13 cellular contexts compared by ENCODE assay signal in the genomic region with DNA sequence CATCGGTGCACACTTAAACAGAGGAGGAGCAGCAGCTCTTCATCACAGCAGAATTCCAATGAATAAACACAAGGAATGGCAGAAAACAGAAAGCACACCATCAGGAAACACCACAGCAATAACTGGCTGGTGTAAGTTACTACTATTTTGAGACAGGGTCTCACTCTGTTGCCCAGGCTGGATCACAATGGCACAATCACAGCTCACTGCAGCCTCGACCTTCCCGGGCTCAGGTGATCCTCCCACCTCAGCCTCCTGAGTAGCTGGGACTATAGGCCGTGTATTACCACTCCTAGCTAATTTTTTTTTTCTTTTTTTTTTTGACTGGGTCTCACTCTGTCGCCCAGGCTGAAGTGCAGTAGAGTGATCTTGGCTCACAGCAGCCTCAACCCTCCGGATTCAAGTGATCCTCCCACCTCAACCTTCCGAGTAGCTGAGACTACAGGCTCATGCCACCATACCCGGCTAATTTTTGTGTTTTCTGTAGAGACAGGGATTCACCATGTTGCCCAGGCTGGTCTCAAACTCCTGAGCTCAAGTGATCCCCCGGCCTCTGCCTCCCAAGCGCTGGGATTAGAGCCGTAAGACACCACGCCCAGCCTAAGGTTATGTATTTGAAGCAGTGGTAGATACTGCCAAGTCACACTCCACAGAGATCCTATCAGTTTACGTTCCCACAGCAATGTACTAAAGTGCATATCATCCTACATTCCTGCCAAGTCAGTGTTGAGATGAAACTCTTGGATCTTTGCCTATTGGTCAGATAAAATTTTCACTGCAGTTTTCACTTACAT. TPM values are rescaled to one million over a fixed set of nuclear protein-coding genes. Genes with fewer than 3 reads are reported as not detected.
DNase-seq lines count a peak whose midpoint lies in the region; ATAC-seq and TF ChIP-seq lines count a peak whose summit lies in the region.
"Had no signal": no experiment of that assay in that cellular context is flagged by ENCODE, and none has a peak within 500 bp of the region (broad histone marks: within the 10 kb centered on the region; RNA-seq: fewer than 3 reads in every experiment).

No MANE protein-coding gene starts in this region.

- H3K36me3 ChIP-seq in body of pancreas (replicated peaks in 1 of 2; ENCODE audit: insufficient read depth in 1 of 2, low read depth in 2 of 2): no peaks in the 10 kb centered on the region
- H3K36me3 ChIP-seq: neutrophil had no signal

- no peaks in the 10 kb centered on the region for H3K27me3 ChIP-seq in body of pancreas
- H3K27me3 ChIP-seq: neutrophil had no signal

- no peak for TF ChIP-seq CTCF in body of pancreas (IDR thresholded peaks at IDR 0.05)
- TF ChIP-seq CTCF in GM13977 (IDR thresholded peaks at IDR 0.05; ENCODE audit: extremely low read depth, insufficient read depth, missing control alignments): no peak

- no peaks in the 10 kb centered on the region for H3K9me3 ChIP-seq in body of pancreas
- H3K9me3 ChIP-seq: BLaER1 treated with 17β-estradiol and CSF1 and Interleukin-3, amounts not matched to agents 10 nM and 100 nM; neutrophil had no signal

- H3K27ac ChIP-seq in body of pancreas: peak overlapping the region; percentile 79 to 89 (median 86)
- H3K27ac ChIP-seq: BLaER1 treated with 17β-estradiol and CSF1 and Interleukin-3, amounts not matched to agents 10 nM and 100 nM; neutrophil; WERI-Rb-1 had no signal

- H3K27ac Mint-ChIP-seq in stimulated activated naive CD8-positive, alpha-beta T cell treated with anti-CD3 and anti-CD28 coated beads, Interleukin-15, amount 100 ng/mL, for 72 hours: peak overlapping the region in 1 of 2 donors; percentile 19
- H3K27ac Mint-ChIP-seq in activated CD4-positive, alpha-beta T cell treated with anti-CD3 and anti-CD28 coated beads, Interleukin-2, amount 10 ng/mL, durations not matched to agents 7 days and 5 days: no peak overlapping the region
- H3K27ac Mint-ChIP-seq: activated naive CD4-positive, alpha-beta T cell treated with anti-CD3 and anti-CD28 coated beads, Interleukin-2, amount 50 U/mL, for 24 hours had no signal

- in situ Hi-C loops in GM13977 (cut with MboI; ENCODE audit: low pct_unique_long_range_greater_than_20kb, low sequenced_read_pairs, unreplicated experiment): loop anchor here (25.0 kb wide), 1 partner anchor 191 kb away; a partner anchor contains a TSS

- intact Hi-C loops in body of pancreas (cut with DNase I): loop anchor here (10.0 kb wide), 1 partner anchor 178 kb away; no protein-coding TSS in a partner anchor

- no peaks in the 10 kb centered on the region for H3K27me3 Mint-ChIP-seq in stimulated activated naive CD8-positive, alpha-beta T cell treated with anti-CD3 and anti-CD28 coated beads, Interleukin-15, amount 100 ng/mL, for 72 hours
- no peaks in the 10 kb centered on the region for H3K27me3 Mint-ChIP-seq in activated CD4-positive, alpha-beta T cell treated with anti-CD3 and anti-CD28 coated beads, Interleukin-2, amount 10 ng/mL, durations not matched to agents 7 days and 5 days
- H3K27me3 Mint-ChIP-seq: activated naive CD4-positive, alpha-beta T cell treated with anti-CD3 and anti-CD28 coated beads, Interleukin-2, amount 50 U/mL, for 24 hours had no signal

- CTCF ChIA-PET in activated CD4-positive, alpha-beta T cell treated with anti-CD3 and anti-CD28 coated beads, Interleukin-2, amount 10 ng/mL, durations not matched to agents 7 days and 5 days (lab: Charles Lee): interaction anchor here (1.0 kb wide), 1 partner anchor 85 kb away, joined by 4 read pairs; a partner anchor contains a TSS

- no peak overlapping the region for H3K4me3 Mint-ChIP-seq in stimulated activated naive CD8-positive, alpha-beta T cell treated with anti-CD3 and anti-CD28 coated beads, Interleukin-15, amount 100 ng/mL, for 72 hours
- no peak overlapping the region for H3K4me3 Mint-ChIP-seq in activated CD4-positive, alpha-beta T cell treated with anti-CD3 and anti-CD28 coated beads, Interleukin-2, amount 10 ng/mL, durations not matched to agents 7 days and 5 days
- H3K4me3 Mint-ChIP-seq: activated naive CD4-positive, alpha-beta T cell treated with anti-CD3 and anti-CD28 coated beads, Interleukin-2, amount 50 U/mL, for 24 hours had no signal

- no peak for TF ChIP-seq POLR2A in body of pancreas (IDR thresholded peaks at IDR 0.05)

- DNase-seq in A172 (ENCODE audit: low spot score) (peak; percentile 87), HUDEP-2 (lab: John Stamatoyannopoulos, UW; ENCODE audit: unreplicated experiment in 76 of 76) (peak in 60 of 76 experiments; percentile 7 to 82 (median 52)), body of pancreas (no peak), kidney tubule cell (ENCODE audit: low spot score) (peak; percentile 43), GM13977 (ENCODE audit: low spot score) (no peak)
- no peak for DNase-seq in stimulated activated naive CD8-positive, alpha-beta T cell treated with anti-CD3 and anti-CD28 coated beads, Interleukin-15, amount 100 ng/mL, for 72 hours
- no peak for DNase-seq in activated CD4-positive, alpha-beta T cell treated with anti-CD3 and anti-CD28 coated beads, Interleukin-2, amount 10 ng/mL, durations not matched to agents 7 days and 5 days
- DNase-seq: stimulated activated CD8-positive, alpha-beta memory T cell treated with anti-CD3 and anti-CD28 coated beads, Interleukin-4, amount 100 ng/mL, for 48 hours; WERI-Rb-1 had no signal

- 36 to 39% methylated on average over 13 of the region's 13 CpGs for whole genome bisulfite sequencing in body of pancreas, 2 donors

- H3K9me3 Mint-ChIP-seq in stimulated activated naive CD8-positive, alpha-beta T cell treated with anti-CD3 and anti-CD28 coated beads, Interleukin-15, amount 100 ng/mL, for 72 hours: no peaks in the 10 kb centered on the region
- H3K9me3 Mint-ChIP-seq in activated CD4-positive, alpha-beta T cell treated with anti-CD3 and anti-CD28 coated beads, Interleukin-2, amount 10 ng/mL, durations not matched to agents 7 days and 5 days: no peaks in the 10 kb centered on the region
- H3K9me3 Mint-ChIP-seq: activated naive CD4-positive, alpha-beta T cell treated with anti-CD3 and anti-CD28 coated beads, Interleukin-2, amount 50 U/mL, for 24 hours had no signal

- POLR2A ChIA-PET in activated CD4-positive, alpha-beta T cell treated with anti-CD3 and anti-CD28 coated beads, Interleukin-2, amount 10 ng/mL, durations not matched to agents 7 days and 5 days (lab: Charles Lee): no interaction called here

- H3K4me3 ChIP-seq in body of pancreas: no peak overlapping the region
- H3K4me3 ChIP-seq: BLaER1 treated with 17β-estradiol and CSF1 and Interleukin-3, amounts not matched to agents 10 nM and 100 nM had no signal

- ATAC-seq in body of pancreas: no peak
- ATAC-seq in stimulated activated naive CD8-positive, alpha-beta T cell treated with anti-CD3 and anti-CD28 coated beads, Interleukin-15, amount 100 ng/mL, for 72 hours: no peak
- no peak for ATAC-seq in HG02642 (IDR thresholded peaks at IDR 0.05; ENCODE audit: poor library complexity, unreplicated experiment)

- peaks cover 27% of the 10 kb centered on the region for H3K4me1 ChIP-seq in body of pancreas

- H3K4me1 Mint-ChIP-seq in stimulated activated naive CD8-positive, alpha-beta T cell treated with anti-CD3 and anti-CD28 coated beads, Interleukin-15, amount 100 ng/mL, for 72 hours: peaks cover 36% of the 10 kb centered on the region
- H3K4me1 Mint-ChIP-seq in activated CD4-positive, alpha-beta T cell treated with anti-CD3 and anti-CD28 coated beads, Interleukin-2, amount 10 ng/mL, durations not matched to agents 7 days and 5 days: peaks cover 15% of the 10 kb centered on the region

- no peaks in the 10 kb centered on the region for H3K36me3 Mint-ChIP-seq in activated CD4-positive, alpha-beta T cell treated with anti-CD3 and anti-CD28 coated beads, Interleukin-2, amount 10 ng/mL, durations not matched to agents 7 days and 5 days (ENCODE audit: low read depth)
- H3K36me3 Mint-ChIP-seq: activated naive CD4-positive, alpha-beta T cell treated with anti-CD3 and anti-CD28 coated beads, Interleukin-2, amount 50 U/mL, for 24 hours had no signal

RNA-seq across cellular contexts. Expression of a gene that starts 20.7 kb away (rescaled TPM):
- total RNA-seq in A172 (2014; rRNA removed; shearing (Covaris generic)): 106 and 123 TPM in 2 replicates
- total RNA-seq in body of pancreas: 10 to 100 TPM; 78.1 to 92.9 TPM
- 100 to 1,000 TPM in 1 of 2 experiments, 10 to 100 TPM in 1; 99.5 to 101 TPM for total RNA-seq in activated CD4-positive, alpha-beta T cell treated with anti-CD3 and anti-CD28 coated beads, Interleukin-2, amount 10 ng/mL, durations not matched to agents 7 days and 5 days

RNA-seq across cellular contexts. Expression of a gene that starts 42.1 kb away (rescaled TPM):
- 7.8 and 10.5 TPM in 2 replicates for total RNA-seq in A172 (2014; rRNA removed; shearing (Covaris generic))
- 10 to 100 TPM; 25.9 to 52.7 TPM for total RNA-seq in body of pancreas
- 10 to 100 TPM; 39.7 to 44.2 TPM for total RNA-seq in activated CD4-positive, alpha-beta T cell treated with anti-CD3 and anti-CD28 coated beads, Interleukin-2, amount 10 ng/mL, durations not matched to agents 7 days and 5 days

Comparison
In these comparisons a context has a peak if more than half of its experiments do, and no peak if none do; other contexts are left out.
1. DNase-seq: peak in A172 (single experiment), HUDEP-2 (60 of 76) and kidney tubule cell (single experiment); none in body of pancreas (0 of 4), stimulated activated naive CD8-positive, alpha-beta T cell treated with anti-CD3 and anti-CD28 coated beads, Interleukin-15, amount 100 ng/mL, for 72 hours (0 of 2), GM13977 (single experiment) and activated CD4-positive, alpha-beta T cell treated with anti-CD3 and anti-CD28 coated beads, Interleukin-2, amount 10 ng/mL, durations not matched to agents 7 days and 5 days (single experiment).